In genomic region chrX:63434206-63434605, GRCh38 we compare ENCODE assay signal across 18 cellular contexts.
"Had no signal": no experiment of that assay in that cellular context is flagged by ENCODE, and none has a peak within 500 bp of the region (broad histone marks: within the 10 kb centered on the region; RNA-seq: fewer than 3 reads in every experiment).

No MANE protein-coding gene starts in this region.

- H3K4me3 ChIP-seq: ascending aorta, prostate gland, skin epidermis, upper lobe of left lung had no signal

- DNase-seq: activated CD4-positive, alpha-beta T cell treated with anti-CD3 and anti-CD28 coated beads, Interleukin-2, amount 10 ng/mL, durations not matched to agents 7 days and 5 days; activated naive CD4-positive, alpha-beta T cell treated with anti-CD3 and anti-CD28 coated beads, Interleukin-2, amount 10 ng/mL, durations not matched to agents 7 days and 5 days; effector memory CD8-positive, alpha-beta T cell; left ventricle myocardium superior; occipital lobe; right cardiac atrium; stimulated activated CD4-positive, alpha-beta T cell treated with anti-CD3 and anti-CD28 coated beads, Interleukin-4, amount 100 ng/mL, for 4 hours; stimulated activated CD8-positive, alpha-beta memory T cell treated with anti-CD3 and anti-CD28 coated beads, Interleukin-4, amount 100 ng/mL, for 48 hours; stimulated activated naive CD4-positive, alpha-beta T cell treated with Interleukin-2 at 50 U/mL for 16 hours; substantia nigra; upper lobe of left lung had no signal

- H3K9me3 Mint-ChIP-seq: activated CD4-positive, alpha-beta T cell treated with anti-CD3 and anti-CD28 coated beads, Interleukin-2, amount 10 ng/mL, durations not matched to agents 7 days and 5 days; activated T-helper 17 cell treated with anti-CD3 and anti-CD28 coated beads, Interleukin-2, amount 50 U/mL, for 72 hours; dendritic cell treated with granulocyte-macrophage colony-stimulating factor and Interleukin-4, amounts not matched to agents 40 ng/mL and 50 ng/mL, for 4 days; effector memory CD8-positive, alpha-beta T cell; natural killer cell treated with Interleukin-12 subunit alpha and Interleukin-12 subunit beta and Interleukin-15 and Interleukin-18, amount 100 ng/mL, for 72 hours had no signal

- H3K27ac Mint-ChIP-seq: activated CD4-positive, alpha-beta T cell treated with anti-CD3 and anti-CD28 coated beads, Interleukin-2, amount 10 ng/mL, durations not matched to agents 7 days and 5 days; activated naive CD4-positive, alpha-beta T cell treated with anti-CD3 and anti-CD28 coated beads, Interleukin-2, amount 10 ng/mL, durations not matched to agents 7 days and 5 days; activated T-helper 17 cell treated with anti-CD3 and anti-CD28 coated beads, Interleukin-2, amount 50 U/mL, for 72 hours; dendritic cell treated with granulocyte-macrophage colony-stimulating factor and Interleukin-4, amounts not matched to agents 40 ng/mL and 50 ng/mL, for 4 days; effector memory CD8-positive, alpha-beta T cell; natural killer cell treated with Interleukin-12 subunit alpha and Interleukin-12 subunit beta and Interleukin-15 and Interleukin-18, amount 100 ng/mL, for 72 hours; T-helper 2 cell treated with Interferon-gamma antibody and Interleukin-4, amounts not matched to agents 5 μg/mL and 100 μg/mL, for 36 hours had no signal

- ATAC-seq: activated T-helper 17 cell treated with anti-CD3 and anti-CD28 coated beads, Interleukin-2, amount 50 U/mL, for 72 hours; effector memory CD8-positive, alpha-beta T cell; left ventricle myocardium superior; natural killer cell treated with Interleukin-12 subunit alpha and Interleukin-12 subunit beta and Interleukin-15 and Interleukin-18, amount 100 ng/mL, for 72 hours; right cardiac atrium had no signal

- H3K27me3 Mint-ChIP-seq: activated CD4-positive, alpha-beta T cell treated with anti-CD3 and anti-CD28 coated beads, Interleukin-2, amount 10 ng/mL, durations not matched to agents 7 days and 5 days; activated naive CD4-positive, alpha-beta T cell treated with anti-CD3 and anti-CD28 coated beads, Interleukin-2, amount 10 ng/mL, durations not matched to agents 7 days and 5 days; activated T-helper 17 cell treated with anti-CD3 and anti-CD28 coated beads, Interleukin-2, amount 50 U/mL, for 72 hours; dendritic cell treated with granulocyte-macrophage colony-stimulating factor and Interleukin-4, amounts not matched to agents 40 ng/mL and 50 ng/mL, for 4 days; effector memory CD8-positive, alpha-beta T cell; natural killer cell treated with Interleukin-12 subunit alpha and Interleukin-12 subunit beta and Interleukin-15 and Interleukin-18, amount 100 ng/mL, for 72 hours had no signal

- H3K27me3 ChIP-seq: ascending aorta, upper lobe of left lung had no signal

- H3K4me1 ChIP-seq: ascending aorta, prostate gland, upper lobe of left lung had no signal

- H3K4me3 Mint-ChIP-seq: activated CD4-positive, alpha-beta T cell treated with anti-CD3 and anti-CD28 coated beads, Interleukin-2, amount 10 ng/mL, durations not matched to agents 7 days and 5 days; activated naive CD4-positive, alpha-beta T cell treated with anti-CD3 and anti-CD28 coated beads, Interleukin-2, amount 10 ng/mL, durations not matched to agents 7 days and 5 days; activated T-helper 17 cell treated with anti-CD3 and anti-CD28 coated beads, Interleukin-2, amount 50 U/mL, for 72 hours; dendritic cell treated with granulocyte-macrophage colony-stimulating factor and Interleukin-4, amounts not matched to agents 40 ng/mL and 50 ng/mL, for 4 days; effector memory CD8-positive, alpha-beta T cell; natural killer cell treated with Interleukin-12 subunit alpha and Interleukin-12 subunit beta and Interleukin-15 and Interleukin-18, amount 100 ng/mL, for 72 hours; T-helper 2 cell treated with Interferon-gamma antibody and Interleukin-4, amounts not matched to agents 5 μg/mL and 100 μg/mL, for 36 hours had no signal

- H3K4me1 Mint-ChIP-seq: activated CD4-positive, alpha-beta T cell treated with anti-CD3 and anti-CD28 coated beads, Interleukin-2, amount 10 ng/mL, durations not matched to agents 7 days and 5 days; activated naive CD4-positive, alpha-beta T cell treated with anti-CD3 and anti-CD28 coated beads, Interleukin-2, amount 10 ng/mL, durations not matched to agents 7 days and 5 days; activated T-helper 17 cell treated with anti-CD3 and anti-CD28 coated beads, Interleukin-2, amount 50 U/mL, for 72 hours had no signal

- H3K36me3 ChIP-seq: prostate gland had no signal

- H3K27ac ChIP-seq: ascending aorta, upper lobe of left lung had no signal

- H3K9me3 ChIP-seq: ascending aorta, prostate gland, upper lobe of left lung had no signal
